ENCODE assay signal across 8 cellular contexts in genomic region chr2:74206180-74206688, GRCh38. TPM values are rescaled to one million over a fixed set of nuclear protein-coding genes. Genes with fewer than 3 reads are reported as not detected.
DNase-seq lines count a peak whose midpoint lies in the region; ATAC-seq and TF ChIP-seq lines count a peak whose summit lies in the region.

No MANE protein-coding gene starts in this region.

- H3K36me3 ChIP-seq in OCI-LY3 (replicated peaks; ENCODE audit: low read depth, low read length), result peaks cover 63% of the 10 kb centered on the region
- peaks cover 9% of the 10 kb centered on the region for H3K36me3 ChIP-seq in mucosa of stomach (ENCODE audit: control insufficient read depth, insufficient read depth, low read length)

- intact Hi-C loops in MCF 10A (cut with micrococcal nuclease), result no loop called here

- H3K27me3 ChIP-seq in OCI-LY3 (ENCODE audit: low read depth, low read length) (no peaks in the 10 kb centered on the region), mucosa of stomach (ENCODE audit: control insufficient read depth, insufficient read depth, low read length) (no peaks in the 10 kb centered on the region)

- no peaks in the 10 kb centered on the region for H3K9me3 Mint-ChIP-seq in MCF 10A (ENCODE audit: unreplicated experiment)

- H3K9me3 ChIP-seq in OCI-LY3 (ENCODE audit: insufficient read depth, low read length), result no peaks in the 10 kb centered on the region
- no peaks in the 10 kb centered on the region for H3K9me3 ChIP-seq in mucosa of stomach (ENCODE audit: control insufficient read depth, low read length)

- peaks cover 33% of the 10 kb centered on the region for H3K4me1 Mint-ChIP-seq in MCF 10A (ENCODE audit: insufficient read depth, unreplicated experiment)

- peak overlapping the region; percentile 25 for H3K27ac ChIP-seq in OCI-LY3 (ENCODE audit: low read length)

- H2AFZ ChIP-seq in OCI-LY3 (ENCODE audit: low read depth, low read length), result no peak overlapping the region

- H3K4me3 Mint-ChIP-seq in MCF 10A (ENCODE audit: unreplicated experiment), result peak overlapping the region; percentile 43

- H3K4me3 ChIP-seq in OCI-LY3 (ENCODE audit: low read length), result no peak overlapping the region
- H3K4me3 ChIP-seq in mucosa of stomach (ENCODE audit: low read length), result no peak overlapping the region

- DNase-seq in MCF 10A (ENCODE audit: unreplicated experiment) (peak; percentile 57), germinal center (ENCODE audit: low spot score) (no peak), NAMALWA (ENCODE audit: low spot score) (no peak), DMS 273 treated with DMSO at 0.1 percent for 48 hours (lab: John Stamatoyannopoulos, UW) (no peak)

- peak; percentile 61 for ATAC-seq in GM18858 (IDR thresholded peaks at IDR 0.05; ENCODE audit: unreplicated experiment)
- ATAC-seq in HG02610 (IDR thresholded peaks at IDR 0.05; ENCODE audit: unreplicated experiment), result peak; percentile 73

- H3K4me1 ChIP-seq in OCI-LY3 (ENCODE audit: low read length) (peaks cover 18% of the 10 kb centered on the region), mucosa of stomach (ENCODE audit: control insufficient read depth, insufficient read depth, low read length) (peaks cover 17% of the 10 kb centered on the region)

- H3K27me3 Mint-ChIP-seq in MCF 10A (ENCODE audit: insufficient read depth, unreplicated experiment), result no peaks in the 10 kb centered on the region

- peaks cover 78% of the 10 kb centered on the region for H4K20me1 ChIP-seq in OCI-LY3 (ENCODE audit: insufficient read depth, low read length)

- POLR2A ChIA-PET in MCF 10A (lab: Yijun Ruan, JAX), result interaction anchor here (0.7 to 3.0 kb wide), 10 partner anchors 10 to 378 kb away, joined by 3 to 40 read pairs (median 4); partner anchors contain the start of genes MOB1A and STAMBP

- no peak overlapping the region for H3K4me2 ChIP-seq in OCI-LY3 (ENCODE audit: low read length)

- peak overlapping the region; percentile 75 for H3K27ac Mint-ChIP-seq in MCF 10A (ENCODE audit: low read depth, unreplicated experiment)

- peaks cover 95% of the 10 kb centered on the region for H3K79me2 ChIP-seq in OCI-LY3 (ENCODE audit: low read length)

- TF ChIP-seq CTCF in OCI-LY3 (IDR thresholded peaks at IDR 0.05; ENCODE audit: low read depth, low read length), result no peak
- TF ChIP-seq CTCF in MCF 10A (IDR thresholded peaks at IDR 0.05; ENCODE audit: unreplicated experiment), result no peak

- peaks cover 91% of the 10 kb centered on the region for H3K36me3 Mint-ChIP-seq in MCF 10A (ENCODE audit: insufficient read depth, unreplicated experiment)

- no TSS peak for BruUV-seq in MCF 10A (replicated peaks; lab: Mats Ljungman, UMichigan)

- H3K9ac ChIP-seq in OCI-LY3 (ENCODE audit: low read length) (no peak overlapping the region), mucosa of stomach (ENCODE audit: low read length) (peak overlapping the region; percentile 19)

- CTCF ChIA-PET in MCF 10A (lab: Yijun Ruan, JAX), result interaction anchor here (0.7 to 1.9 kb wide), 8 partner anchors 8 to 384 kb away, joined by 3 to 10 read pairs (median 4); no protein-coding TSS in a partner anchor

RNA-seq across cellular contexts. Expression of gene MTHFD2, which starts 7.8 kb away (rescaled TPM):
- 387 and 470 TPM in 2 replicates for total RNA-seq in MCF 10A (2022)

RNA-seq across cellular contexts. Expression of gene MOB1A, which starts 27.6 kb away (rescaled TPM):
- total RNA-seq in MCF 10A (2022), result 92.6 and 97.5 TPM in 2 replicates

RNA-seq across cellular contexts. Expression of gene BOLA3, which starts 58.5 kb away (rescaled TPM):
- 72.5 and 83.8 TPM in 2 replicates for total RNA-seq in MCF 10A (2022)
